ENCODE assay signal across 14 cellular contexts in the genomic region with DNA sequence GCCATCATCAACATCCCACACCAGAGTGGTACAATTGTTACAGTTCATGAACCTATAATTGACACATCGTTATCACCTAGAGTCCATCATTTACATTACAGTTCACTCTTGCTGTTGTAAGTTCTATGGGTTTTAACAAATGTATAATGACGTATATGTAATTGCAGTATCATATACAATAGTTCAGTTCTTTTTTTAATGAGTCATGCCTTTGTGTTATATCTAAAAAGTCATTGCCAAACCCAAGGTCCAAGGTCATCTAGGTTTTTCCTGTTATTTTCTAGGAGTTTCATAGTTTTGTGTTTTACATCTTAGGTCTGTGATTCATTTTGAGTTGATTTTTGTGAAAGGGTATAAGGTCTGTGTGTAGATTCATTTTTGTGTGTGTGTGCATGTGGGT.
"Had no signal": no experiment of that assay in that cellular context is flagged by ENCODE, and none has a peak within 500 bp of the region (broad histone marks: within the 10 kb centered on the region; RNA-seq: fewer than 3 reads in every experiment).

No MANE protein-coding gene starts in this region.

- FAIRE-seq: colon, pancreas had no signal

- DNase-seq: activated CD4-positive, alpha-beta T cell treated with anti-CD3 and anti-CD28 coated beads, Interleukin-2, amount 50 U/mL, for 4 hours; activated naive CD4-positive, alpha-beta T cell treated with anti-CD3 and anti-CD28 coated beads, Interleukin-2, amount 50 U/mL, for 16 hours; activated T-cell treated with anti-CD3 and anti-CD28 coated beads, Interleukin-2, amount 50 U/mL, for 1 hour; adrenal gland; heart right ventricle; islet precursor cell; left ventricle myocardium inferior; pancreas; stimulated activated CD4-positive, alpha-beta T cell treated with anti-CD3 and anti-CD28 coated beads, Interleukin-4, amount 100 ng/mL, for 4 hours; stimulated activated naive CD8-positive, alpha-beta T cell treated with anti-CD3 and anti-CD28 coated beads, Interleukin-15, amount 100 ng/mL, for 72 hours; testis had no signal

- H3K4me1 ChIP-seq: adrenal gland, heart right ventricle, left ventricle myocardium inferior, pancreas, testis had no signal

- H3K4me1 Mint-ChIP-seq: neural crest cell; stimulated activated naive CD8-positive, alpha-beta T cell treated with anti-CD3 and anti-CD28 coated beads, Interleukin-15, amount 100 ng/mL, for 72 hours had no signal

- H3K9me3 ChIP-seq: adrenal gland, left ventricle myocardium inferior, pancreas, testis had no signal

- H3K4me3 Mint-ChIP-seq: neural crest cell; stimulated activated naive CD8-positive, alpha-beta T cell treated with anti-CD3 and anti-CD28 coated beads, Interleukin-15, amount 100 ng/mL, for 72 hours had no signal

- H3K27me3 ChIP-seq: adrenal gland, pancreas, testis had no signal

- H3K27ac Mint-ChIP-seq: stimulated activated naive CD8-positive, alpha-beta T cell treated with anti-CD3 and anti-CD28 coated beads, Interleukin-15, amount 100 ng/mL, for 72 hours had no signal

- H3K27me3 Mint-ChIP-seq: stimulated activated naive CD8-positive, alpha-beta T cell treated with anti-CD3 and anti-CD28 coated beads, Interleukin-15, amount 100 ng/mL, for 72 hours had no signal

- H3K27ac ChIP-seq: adrenal gland, heart right ventricle, left ventricle myocardium inferior, pancreas, skin epidermis, testis had no signal

- H3K36me3 ChIP-seq: adrenal gland, heart right ventricle, left ventricle myocardium inferior, pancreas had no signal

- H3K9me3 Mint-ChIP-seq: neural crest cell had no signal

- H3K4me3 ChIP-seq: adrenal gland, heart right ventricle, left ventricle myocardium inferior, pancreas, skin epidermis, testis had no signal
